Comparison of ENCODE assay signal across 1 cellular context in the genomic region with DNA sequence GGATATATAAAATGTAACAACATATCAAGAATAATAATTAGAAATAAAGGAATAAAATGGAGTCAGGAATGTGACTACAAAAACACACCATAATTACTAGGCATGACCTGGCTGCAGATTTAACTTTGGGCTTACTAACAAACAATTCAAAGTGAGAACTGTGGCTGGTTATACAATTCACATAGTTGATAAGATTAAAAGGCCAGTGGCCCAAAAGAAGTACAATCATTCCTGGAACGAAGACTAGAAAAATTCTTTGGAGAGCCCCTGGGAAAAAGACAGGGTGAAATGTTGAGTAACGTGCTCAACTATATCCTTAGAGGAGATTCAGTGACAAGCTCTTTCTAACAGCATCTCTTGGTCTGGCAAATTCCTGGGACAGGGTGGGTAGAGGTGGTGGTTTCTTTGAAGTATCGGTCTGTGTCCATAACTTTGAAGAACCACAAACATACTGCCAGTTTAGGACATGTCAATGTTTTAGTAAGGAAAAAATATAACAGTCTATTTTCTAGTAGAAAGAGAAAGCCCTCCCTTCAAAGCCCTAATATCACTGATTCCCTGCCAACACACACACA.
TF ChIP-seq lines count a peak whose summit lies in the region.

No MANE protein-coding gene starts in this region.

TF ChIP-seq in endothelial cell of umbilical vein, 7 proteins besides CTCF, POLR2A, EP300 and RAD21:
- TF ChIP-seq JUN (IDR thresholded peaks at IDR 0.05; ENCODE audit: borderline replicate concordance, insufficient read depth, insufficient read length, low read depth) (no peak), FOS (IDR thresholded peaks at IDR 0.05; ENCODE audit: borderline replicate concordance, insufficient read depth, low read length) (no peak), POLR2AphosphoS5 (IDR thresholded peaks at IDR 0.05; ENCODE audit: insufficient read depth, low read depth, low read length) (no peak), EZH2 (IDR thresholded peaks at IDR 0.05; ENCODE audit: borderline replicate concordance, low read depth, low read length, severe bottlenecking) (no peak), GATA2 (IDR thresholded peaks at IDR 0.05; ENCODE audit: insufficient read depth, insufficient read length, low read depth, low read length) (no peak), MYC (IDR thresholded peaks at IDR 0.05; ENCODE audit: low read depth, low read length) (no peak)
- TF ChIP-seq, protein P1, sequence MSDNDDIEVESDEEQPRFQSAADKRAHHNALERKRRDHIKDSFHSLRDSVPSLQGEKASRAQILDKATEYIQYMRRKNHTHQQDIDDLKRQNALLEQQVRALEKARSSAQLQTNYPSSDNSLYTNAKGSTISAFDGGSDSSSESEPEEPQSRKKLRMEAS (IDR thresholded peaks at IDR 0.05; ENCODE audit: insufficient read depth, insufficient read length): no peak
TF ChIP-seq in endothelial cell of umbilical vein: peak in this region for 0.
